In the genomic region with DNA sequence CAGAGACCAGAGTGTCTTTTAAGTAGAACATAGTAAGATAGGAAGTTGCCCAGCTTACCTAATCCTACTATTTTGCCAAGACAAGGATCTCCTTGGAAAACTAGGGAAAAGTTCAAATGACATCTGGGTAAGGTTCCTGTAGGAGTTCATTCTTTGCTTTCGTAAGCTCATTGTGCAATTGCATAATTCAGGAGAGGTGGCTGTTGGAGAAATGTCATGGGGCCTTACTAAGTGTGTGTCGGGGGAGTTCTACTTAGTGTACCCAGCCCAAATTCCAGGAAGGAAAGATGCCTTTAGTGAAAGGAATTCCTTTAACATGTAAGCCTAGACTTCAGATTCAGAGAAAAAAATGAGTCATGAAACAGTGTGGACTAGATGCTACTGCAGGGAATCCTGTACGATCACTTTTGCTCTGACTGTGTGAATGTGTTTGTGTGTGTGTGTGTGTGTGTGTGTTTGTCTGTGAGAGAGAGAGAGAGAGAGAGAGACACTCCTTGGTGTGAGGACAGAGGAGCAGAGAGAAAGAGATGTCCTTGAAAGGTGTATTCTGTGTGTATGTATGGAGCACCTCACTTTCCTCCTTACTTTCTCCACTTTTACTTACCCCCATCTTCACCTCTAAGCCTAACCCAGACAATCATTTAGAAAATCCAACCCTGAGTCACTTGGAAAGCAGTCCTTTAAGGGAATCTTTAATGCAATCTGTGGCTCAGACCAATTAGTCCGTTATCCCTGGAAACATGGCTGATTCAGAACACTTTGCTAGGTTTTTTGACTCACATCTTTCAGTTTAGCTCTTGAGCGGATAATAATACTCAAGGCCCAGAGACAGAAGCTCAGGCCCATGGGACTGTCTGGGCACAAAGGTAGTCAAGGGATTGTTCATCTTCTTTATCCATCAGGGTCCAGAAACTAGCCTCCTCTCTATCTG, we compare ENCODE assay signal across 9 cellular contexts.
DNase-seq lines count a peak whose midpoint lies in the region; ATAC-seq and TF ChIP-seq lines count a peak whose summit lies in the region.
"Had no signal": no experiment of that assay in that cellular context is flagged by ENCODE, and none has a peak within 500 bp of the region (broad histone marks: within the 10 kb centered on the region; RNA-seq: fewer than 3 reads in every experiment).

No MANE protein-coding gene starts in this region.

- H3K4me1 ChIP-seq in ascending aorta (peaks cover 0 to 8% of the 10 kb centered on the region in 2 donors), vagina (peaks cover 6% of the 10 kb centered on the region), Karpas-422 (ENCODE audit: low read length) (peaks cover 15% of the 10 kb centered on the region)

- H4K20me1 ChIP-seq in Karpas-422 (ENCODE audit: insufficient read depth, low read depth, low read length): no peaks in the 10 kb centered on the region

- H3K36me3 ChIP-seq in ascending aorta (no peaks in the 10 kb centered on the region), vagina (no peaks in the 10 kb centered on the region), Karpas-422 (ENCODE audit: insufficient read depth, low read length) (no peaks in the 10 kb centered on the region)

- peak overlapping the region; percentile 14 to 48 for H3K27ac ChIP-seq in ascending aorta
- H3K27ac ChIP-seq in vagina: peak overlapping the region; percentile 13
- H3K27ac ChIP-seq in Karpas-422 (ENCODE audit: low read length): no peak overlapping the region

- ATAC-seq in Right ventricle myocardium superior (ENCODE audit: poor library complexity): peak; percentile 83
- ATAC-seq in HG02870 (IDR thresholded peaks at IDR 0.05; ENCODE audit: unreplicated experiment): no peak

- intact Hi-C loops in Right ventricle myocardium superior (cut with DNase I) (no loop called here), cardiac septum (cut with DNase I) (no loop called here), ascending aorta (cut with DNase I) (loop anchor here (5.0 kb wide), 1 partner anchor 310 kb away; a partner anchor contains a TSS), vagina (cut with DNase I) (no loop called here)

- no peak overlapping the region for H3K9ac ChIP-seq in Karpas-422 (ENCODE audit: low read length)

- DNase-seq in Right ventricle myocardium superior (no peak), cardiac septum (ENCODE audit: low spot score) (no peak), ascending aorta (ENCODE audit: low spot score in 2 of 2) (no peak), kidney glomerular epithelial cell (lab: John Stamatoyannopoulos, UW) (peak; percentile 51), vagina (ENCODE audit: extremely low spot score in 2 of 2) (no peak), Karpas-422 (no peak)
- DNase-seq in activated CD4-positive, CD25-positive, alpha-beta regulatory T cell (lab: John Stamatoyannopoulos, UW): no peak
- DNase-seq: CD8-positive, alpha-beta memory T cell had no signal

- H2AFZ ChIP-seq in Karpas-422 (ENCODE audit: low read length): no peak overlapping the region

- no peaks in the 10 kb centered on the region for H3K9me2 ChIP-seq in Karpas-422 (replicated peaks; ENCODE audit: insufficient read depth, low read length)

- no peaks in the 10 kb centered on the region for H3K79me2 ChIP-seq in Karpas-422 (ENCODE audit: low read length)

- TF ChIP-seq CTCF in ascending aorta (IDR thresholded peaks at IDR 0.05): no peak
- TF ChIP-seq CTCF in vagina (IDR thresholded peaks at IDR 0.05): no peak

- no peak for TF ChIP-seq POLR2A in vagina (IDR thresholded peaks at IDR 0.05)

- H3K4me3 ChIP-seq in ascending aorta (no peak overlapping the region), vagina (no peak overlapping the region), Karpas-422 (ENCODE audit: low read length) (no peak overlapping the region)

- no peak overlapping the region for H3K4me2 ChIP-seq in Karpas-422 (ENCODE audit: low read depth, low read length, poor library complexity, severe bottlenecking)

- H3K27me3 ChIP-seq in ascending aorta (no peaks in the 10 kb centered on the region), vagina (no peaks in the 10 kb centered on the region), Karpas-422 (ENCODE audit: low read length) (no peaks in the 10 kb centered on the region)

- H3K9me3 ChIP-seq in ascending aorta (no peaks in the 10 kb centered on the region), vagina (no peaks in the 10 kb centered on the region), Karpas-422 (ENCODE audit: low read length) (no peaks in the 10 kb centered on the region)
